8 cellular contexts compared by ENCODE assay signal in the genomic region with DNA sequence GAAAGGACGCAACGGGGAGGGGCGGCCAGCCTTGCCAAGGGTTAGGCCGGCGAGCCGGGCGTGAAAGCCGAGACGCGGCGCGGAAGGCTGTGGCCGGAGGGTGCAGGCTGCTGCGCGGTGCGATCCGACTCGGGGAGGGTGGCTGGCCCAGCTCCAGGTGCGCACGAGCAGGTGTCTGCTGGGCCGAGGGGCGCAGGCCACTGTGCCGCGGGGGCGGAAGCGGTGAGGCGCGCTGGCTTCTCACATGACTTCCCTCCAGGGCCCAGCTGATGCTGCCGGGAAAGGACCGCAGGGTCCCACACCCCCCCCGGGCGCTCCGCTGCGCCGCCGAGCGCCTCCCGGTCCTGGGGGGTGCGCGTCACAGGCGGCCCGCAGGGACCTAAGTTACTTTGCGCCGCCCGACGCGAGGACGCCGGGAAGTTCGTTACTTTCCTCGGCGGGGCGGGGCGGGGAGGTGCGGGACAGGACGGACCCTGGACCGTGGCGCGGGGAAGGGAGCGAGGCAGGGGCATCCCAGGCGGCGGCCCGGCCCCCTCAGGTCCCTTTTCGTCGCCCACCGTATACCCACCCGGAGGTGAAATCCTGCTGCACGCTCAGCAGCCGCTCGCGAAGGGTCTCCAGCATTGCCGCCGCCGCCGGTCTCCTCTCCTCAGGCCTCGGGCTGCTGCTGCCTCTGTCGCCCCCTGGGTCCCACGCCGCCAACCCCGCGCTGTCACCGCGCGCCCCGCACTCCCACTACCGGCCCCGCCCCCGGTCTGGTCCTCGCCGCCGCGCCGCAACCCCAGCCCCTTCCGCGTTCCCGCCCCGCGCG. TPM values are rescaled to one million over a fixed set of nuclear protein-coding genes. Genes with fewer than 3 reads are reported as not detected.
A peak's percentile ranks its signal among the peaks of the same experiment; 100 is the strongest.
DNase-seq lines count a peak whose midpoint lies in the region; ATAC-seq and TF ChIP-seq lines count a peak whose summit lies in the region.

Gene DTNBP1 (minus strand): TSS at position 783 of the 811 bp plus-strand sequence. CDS start 159 bp downstream, at position 624.

- H3K27me3 ChIP-seq in neuron (ENCODE audit: insufficient read depth, low read length): no peaks in the 10 kb centered on the region
- no peaks in the 10 kb centered on the region for H3K27me3 ChIP-seq in subcutaneous abdominal adipose tissue (ENCODE audit: control insufficient read depth in 5 of 5, insufficient read depth in 4 of 5, low read length in 5 of 5)

- H3K27ac ChIP-seq in RWPE1 (peak within 1 kb of the TSS; percentile 67), subcutaneous abdominal adipose tissue (ENCODE audit: low read depth, low read length) (peak within 1 kb of the TSS; percentile 65)

- ATAC-seq in GM21360 (IDR thresholded peaks at IDR 0.05; ENCODE audit: unreplicated experiment): peak; percentile 69

- H3K36me3 ChIP-seq in neuron (ENCODE audit: insufficient read depth, low read length): no peaks in the 10 kb centered on the region
- no peaks in the 10 kb centered on the region for H3K36me3 ChIP-seq in subcutaneous abdominal adipose tissue (ENCODE audit: control insufficient read depth in 5 of 5, insufficient read depth in 5 of 5, low read length in 5 of 5)

- DNase-seq in DMS 273 treated with DMSO at 0.1 percent for 48 hours (lab: John Stamatoyannopoulos, UW) (peak; percentile 35), HT-29 (ENCODE audit: low spot score) (peak; percentile 63), RWPE1 (ENCODE audit: low spot score) (peak; percentile 39), foreskin fibroblast (peak; percentile 15 to 59)
- peak; percentile 77 for DNase-seq in activated T-helper 9 cell treated with anti-CD3 and anti-CD28 coated beads, Interleukin-2, amount 50 U/mL, for 16 hours (ENCODE audit: low read depth)

- peak within 1 kb of the TSS; percentile 75 to 82 (median 78) for H3K9ac ChIP-seq in subcutaneous abdominal adipose tissue (ENCODE audit: low read length in 5 of 5)

- CTCF ChIA-PET in RWPE1 (lab: Yijun Ruan, JAX): interaction anchor here (0.7 kb wide), 1 partner anchor 726 kb away, joined by 5 read pairs; no protein-coding TSS in a partner anchor

- H3K9me3 ChIP-seq in neuron (ENCODE audit: low read length) (no peaks in the 10 kb centered on the region), subcutaneous abdominal adipose tissue (ENCODE audit: control insufficient read depth in 5 of 5, low read length in 5 of 5) (no peaks in the 10 kb centered on the region)

- H3K4me3 ChIP-seq in foreskin fibroblast (ENCODE audit: low read depth in 1 of 2, low read length in 2 of 2) (peak within 1 kb of the TSS; percentile 68 to 86), neuron (ENCODE audit: low read length) (peak within 1 kb of the TSS; percentile 88), subcutaneous abdominal adipose tissue (ENCODE audit: low read depth in 1 of 5, low read length in 5 of 5) (peak within 1 kb of the TSS; percentile 69 to 96 (median 83))

- POLR2A ChIA-PET in RWPE1 (lab: Yijun Ruan, JAX; ENCODE audit: low non-redundant PET): no interaction called here

- peak within 1 kb of the TSS; percentile 99 for H2AFZ ChIP-seq in neuron (ENCODE audit: low read depth, low read length)

- H3K4me1 ChIP-seq in neuron (ENCODE audit: insufficient read depth, low read length) (peaks cover 5% of the 10 kb centered on the region), subcutaneous abdominal adipose tissue (ENCODE audit: control insufficient read depth in 5 of 5, insufficient read depth in 5 of 5, low read length in 5 of 5) (peaks cover 3 to 16% (median 13%) of the 10 kb centered on the region in 5 donors)

- TF ChIP-seq CTCF in RWPE1 (conservative IDR thresholded peaks at IDR 0.05; ENCODE audit: low read depth) (no peak), foreskin fibroblast (IDR thresholded peaks at IDR 0.05; ENCODE audit: low read depth, low read length) (no peak)

RNA-seq across cellular contexts. Expression of gene DTNBP1, which starts in this region (rescaled TPM):
- 7.1 and 8.7 TPM in 2 replicates for total RNA-seq in HT-29 (2014; rRNA removed; shearing (Covaris generic))

Comparison
In these comparisons a context has a peak if more than half of its experiments do, and no peak if none do; other contexts are left out.
1. Peak in every context shown above with its lines: DNase-seq, ATAC-seq, H3K4me3 ChIP-seq and H3K27ac ChIP-seq.